9 cellular contexts compared by ENCODE assay signal in genomic region chr11:67436459-67437081, GRCh38. TPM values are rescaled to one million over a fixed set of nuclear protein-coding genes. Genes with fewer than 3 reads are reported as not detected.
A peak's percentile ranks its signal among the peaks of the same experiment; 100 is the strongest.
DNase-seq lines count a peak whose midpoint lies in the region; ATAC-seq and TF ChIP-seq lines count a peak whose summit lies in the region.
"Had no signal": no experiment of that assay in that cellular context is flagged by ENCODE, and none has a peak within 500 bp of the region (broad histone marks: within the 10 kb centered on the region; RNA-seq: fewer than 3 reads in every experiment).

No MANE protein-coding gene starts in this region.

- ATAC-seq in GM18517 (IDR thresholded peaks at IDR 0.05; ENCODE audit: unreplicated experiment), result peak; percentile 51

- peak; percentile 89 for DNase-seq in HuH-7.5 (ENCODE audit: low spot score)
- peak; percentile 75 for DNase-seq in activated T-cell treated with anti-CD3 and anti-CD28 coated beads for 48 hours (ENCODE audit: low read depth)
- peak; percentile 55 to 56 for DNase-seq in uterus
- DNase-seq in progenitor cell of endocrine pancreas (ENCODE audit: low spot score, unreplicated experiment), result no peak
- DNase-seq in C1 segment of cervical spinal cord (lab: John Stamatoyannopoulos, UW), result no peak
- no peak for DNase-seq in SIG-M5 treated with dmso at 0.1 percent for 504 hours (lab: John Stamatoyannopoulos, UW; ENCODE audit: unreplicated experiment)

- no peak for TF ChIP-seq CTCF in uterus (IDR thresholded peaks at IDR 0.05)
- TF ChIP-seq CTCF in progenitor cell of endocrine pancreas (IDR thresholded peaks at IDR 0.05; ENCODE audit: unreplicated experiment), result no peak

- H3K27ac Mint-ChIP-seq in progenitor cell of endocrine pancreas, result no peak overlapping the region

- H3K4me1 Mint-ChIP-seq in progenitor cell of endocrine pancreas (ENCODE audit: low read depth), result no peaks in the 10 kb centered on the region

- peaks cover 3% of the 10 kb centered on the region for H3K36me3 Mint-ChIP-seq in progenitor cell of endocrine pancreas (ENCODE audit: insufficient read depth)

- H3K4me3 Mint-ChIP-seq in progenitor cell of endocrine pancreas (ENCODE audit: low read depth), result no peak overlapping the region

- H3K27ac ChIP-seq in uterus, result peak overlapping the region; percentile 32 to 58

- intact Hi-C loops in uterus (cut with DNase I; ENCODE audit: low total_unique reads), result no loop called here

- H3K4me1 ChIP-seq in mononuclear cell (ENCODE audit: insufficient read depth, low read length), result peaks cover 79% of the 10 kb centered on the region
- H3K4me1 ChIP-seq in uterus, result peaks cover 0 to 4% of the 10 kb centered on the region in 2 donors

- no peak for TF ChIP-seq POLR2A in uterus (IDR thresholded peaks at IDR 0.05)

- H3K9me3 Mint-ChIP-seq in progenitor cell of endocrine pancreas (ENCODE audit: low read depth), result no peaks in the 10 kb centered on the region

- H3K4me3 ChIP-seq in mononuclear cell (ENCODE audit: low read length) (peak overlapping the region; percentile 74), uterus (no peak overlapping the region)

- no peaks in the 10 kb centered on the region for H3K9me3 ChIP-seq in mononuclear cell (ENCODE audit: low read depth, low read length)
- no peaks in the 10 kb centered on the region for H3K9me3 ChIP-seq in uterus

- no peaks in the 10 kb centered on the region for H3K36me3 ChIP-seq in uterus

- no peaks in the 10 kb centered on the region for H3K27me3 Mint-ChIP-seq in progenitor cell of endocrine pancreas

- H3K27me3 ChIP-seq in mononuclear cell (ENCODE audit: insufficient read depth, low read length), result no peaks in the 10 kb centered on the region
- H3K27me3 ChIP-seq in uterus, result no peaks in the 10 kb centered on the region

RNA-seq across cellular contexts. Expression of gene PTPRCAP, which starts 0.9 kb away (rescaled TPM):
- 137 TPM for total RNA-seq in mononuclear cell
- total RNA-seq in uterus, result 1 to 10 TPM in 3 of 4 donors, under 1 TPM in 1; 0.29 to 5.0 (median 1.9) TPM
- 0.73 and 2.3 TPM in 2 replicates for total RNA-seq in progenitor cell of endocrine pancreas

RNA-seq across cellular contexts. Expression of gene CORO1B, which starts 6.7 kb away (rescaled TPM):
- total RNA-seq in mononuclear cell (28.1 TPM), uterus (10 to 100 TPM; 34.7 to 79.2 (median 69.0) TPM), progenitor cell of endocrine pancreas (86.7 and 90.5 TPM in 2 replicates)

RNA-seq across cellular contexts. Expression of gene RPS6KB2, which starts 8.3 kb away (rescaled TPM):
- 52.1 TPM for total RNA-seq in mononuclear cell
- total RNA-seq in uterus, result 10 to 100 TPM; 25.6 to 45.0 (median 30.7) TPM
- 51.7 and 53.8 TPM in 2 replicates for total RNA-seq in progenitor cell of endocrine pancreas

RNA-seq across cellular contexts. Expression of gene GPR152, which starts 16.0 kb away (rescaled TPM):
- not detected for total RNA-seq in mononuclear cell
- not detected for total RNA-seq in uterus
- total RNA-seq in progenitor cell of endocrine pancreas, result not detected in 2 replicates
- total RNA-seq: kidney epithelial cell had no signal

RNA-seq across cellular contexts. Expression of gene CABP4, which starts 18.6 kb away (rescaled TPM):
- 2.6 TPM for total RNA-seq in mononuclear cell
- total RNA-seq in uterus, result 1 to 10 TPM in 1 of 4 donors, under 1 TPM in 1, not detected in 2; 0.67 to 1.9 TPM
- total RNA-seq in progenitor cell of endocrine pancreas, result 0.18 TPM in 1 of 2 replicates, not detected in the other

Comparison
In these comparisons a context has a peak if more than half of its experiments do, and no peak if none do; other contexts are left out.
1. DNase-seq: peak in HuH-7.5 (single experiment), activated T-cell treated with anti-CD3 and anti-CD28 coated beads for 48 hours (single experiment) and uterus (2 of 2); none in progenitor cell of endocrine pancreas (single experiment), C1 segment of cervical spinal cord (0 of 14) and SIG-M5 treated with dmso at 0.1 percent for 504 hours (single experiment).
2. RNA of gene PTPRCAP, which starts 0.9 kb away (total RNA-seq): 137 TPM in mononuclear cell (single experiment); 0.29 to 5.0 TPM in uterus and 0.73 to 2.3 TPM in progenitor cell of endocrine pancreas; every median in the first group is over 10 times any median in the second.